Comparison of ENCODE assay signal across 8 cellular contexts in genomic region chr6:27591660-27592059, GRCh38.
DNase-seq lines count a peak whose midpoint lies in the region; ATAC-seq, FAIRE-seq and TF ChIP-seq lines count a peak whose summit lies in the region.

No MANE protein-coding gene starts in this region.

- intact Hi-C loops in posterior vena cava (cut with DNase I) (no loop called here), spleen (cut with DNase I; ENCODE audit: low total_unique reads) (no loop called here)

- TF ChIP-seq POLR2A in spleen (IDR thresholded peaks at IDR 0.05): no peak

- no peak overlapping the region for H3K27ac ChIP-seq in keratinocyte (ENCODE audit: control insufficient read depth, insufficient read depth, low read length)
- H3K27ac ChIP-seq in spleen: no peak overlapping the region

- H3K4me1 ChIP-seq in keratinocyte (ENCODE audit: control insufficient read depth, extremely low read depth, insufficient read depth, low read length) (peaks cover 5% of the 10 kb centered on the region), spleen (peaks cover 0 to 16% (median 10%) of the 10 kb centered on the region in 6 donors)

- no peak overlapping the region for H3K9ac ChIP-seq in keratinocyte (ENCODE audit: control insufficient read depth, extremely low read depth, insufficient read depth, low read length)

- peak; percentile 38 for ATAC-seq in SK-N-SH treated with all-trans-retinoic acid at 6 μM for 48 hours

- no peaks in the 10 kb centered on the region for H4K20me1 ChIP-seq in keratinocyte (ENCODE audit: control insufficient read depth, extremely low read depth, insufficient read depth, low read length)

- DNase-seq in ELF-1 (ENCODE audit: low read depth, low spot score) (peak; percentile 74), HUDEP-2 (lab: John Stamatoyannopoulos, UW; ENCODE audit: unreplicated experiment in 76 of 76) (peak in 49 of 76 experiments; percentile 15 to 85 (median 63)), keratinocyte (ENCODE audit: low read depth, low spot score) (no peak), posterior vena cava (ENCODE audit: low spot score) (no peak), urothelium cell line (ENCODE audit: low spot score) (no peak), spleen (no peak)
- DNase-seq in activated CD8-positive, alpha-beta memory T cell treated with anti-CD3 and anti-CD28 coated beads for 24 hours: no peak

- no peaks in the 10 kb centered on the region for H3K27me3 ChIP-seq in keratinocyte (ENCODE audit: control insufficient read depth, extremely low read depth, insufficient read depth, low read length)
- H3K27me3 ChIP-seq in spleen (replicated peaks in 1 of 7): peaks cover 8 to 97% (median 56%) of the 10 kb centered on the region in 7 donors

- FAIRE-seq in keratinocyte (lab: Jason Lieb, UNC): peak; percentile 62
- no peak for FAIRE-seq in urothelium cell line (lab: Jason Lieb, UNC)

- no peaks in the 10 kb centered on the region for H3K9me1 ChIP-seq in keratinocyte (ENCODE audit: control insufficient read depth, extremely low read depth, insufficient read depth, low read length)

- H3K4me3 ChIP-seq in keratinocyte (ENCODE audit: control insufficient read depth in 2 of 3, extremely low read depth in 1 of 3, insufficient read depth in 2 of 3, low read depth in 1 of 3, low read length in 3 of 3) (peak overlapping the region; percentile 41 to 78 (median 65)), spleen (no peak overlapping the region)

- 19 to 25% (median 21%) methylated on average over 8 of the region's 8 CpGs for WGBS in spleen, 5 donors

- H3K79me2 ChIP-seq in keratinocyte (ENCODE audit: control insufficient read depth, insufficient read depth, low read length): no peaks in the 10 kb centered on the region

- dilution Hi-C loops in keratinocyte (cut with MboI; ENCODE audit: extremely low pct_ligation_motif_present, low sequenced_read_pairs): no loop called here

- peak overlapping the region; percentile 87 for H3K4me2 ChIP-seq in keratinocyte (ENCODE audit: control insufficient read depth, extremely low read depth, insufficient read depth, low read depth, low read length)

- H3K9me3 ChIP-seq in keratinocyte (ENCODE audit: control insufficient read depth, low read depth, low read length) (no peaks in the 10 kb centered on the region), spleen (peaks cover 0 to 4% (median 0%) of the 10 kb centered on the region in 8 donors)

- no peak overlapping the region for H2AFZ ChIP-seq in keratinocyte (ENCODE audit: control insufficient read depth, low read length)

- no peaks in the 10 kb centered on the region for H3K36me3 ChIP-seq in keratinocyte (ENCODE audit: control insufficient read depth in 2 of 2, extremely low read depth in 1 of 2, insufficient read depth in 2 of 2, low read length in 2 of 2)
- no peaks in the 10 kb centered on the region for H3K36me3 ChIP-seq in spleen

- TF ChIP-seq CTCF in keratinocyte (optimal IDR thresholded peaks at IDR 0.05 in 1 of 3, IDR thresholded peaks at IDR 0.05 in 1 of 3, conservative IDR thresholded peaks at IDR 0.05 in 1 of 3; ENCODE audit: extremely low read depth in 1 of 3, insufficient read depth in 2 of 3, low read length in 3 of 3) (no peak), spleen (IDR thresholded peaks at IDR 0.05 in 8 of 11, conservative IDR thresholded peaks at IDR 0.05 in 3 of 11) (no peak)

TF ChIP-seq in SK-N-SH treated with all-trans-retinoic acid at 6 μM for 48 hours, 23 proteins besides CTCF, POLR2A, EP300 and RAD21:
- TF ChIP-seq ESRRG (CRISPR knock-in tag; IDR thresholded peaks at IDR 0.05) (no peak), TSHZ2 (CRISPR knock-in tag; IDR thresholded peaks at IDR 0.05) (no peak), POU6F1 (CRISPR knock-in tag; IDR thresholded peaks at IDR 0.05; ENCODE audit: borderline replicate concordance, low read depth) (no peak), ARNTL (CRISPR knock-in tag; IDR thresholded peaks at IDR 0.05; ENCODE audit: borderline replicate concordance, low read depth) (no peak), ZNF8 (CRISPR knock-in tag; IDR thresholded peaks at IDR 0.05) (no peak), PPARA (CRISPR knock-in tag; IDR thresholded peaks at IDR 0.05; ENCODE audit: borderline replicate concordance) (no peak), PATZ1 (CRISPR knock-in tag; IDR thresholded peaks at IDR 0.05; ENCODE audit: borderline replicate concordance) (no peak), ZNF565 (CRISPR knock-in tag; conservative IDR thresholded peaks at IDR 0.05; ENCODE audit: low read depth) (no peak), TCF4 (CRISPR knock-in tag; IDR thresholded peaks at IDR 0.05; ENCODE audit: borderline replicate concordance) (no peak), ZFP30 (CRISPR knock-in tag; IDR thresholded peaks at IDR 0.05) (no peak), CREB5 (CRISPR knock-in tag; IDR thresholded peaks at IDR 0.05; ENCODE audit: low read depth) (no peak), OSR1 (CRISPR knock-in tag; IDR thresholded peaks at IDR 0.05) (no peak), ZC3H10 (CRISPR knock-in tag; IDR thresholded peaks at IDR 0.05) (no peak), RARB (CRISPR knock-in tag; IDR thresholded peaks at IDR 0.05) (no peak), SNAI2 (CRISPR knock-in tag; IDR thresholded peaks at IDR 0.05) (no peak)

Comparison
In these comparisons a context has a peak if more than half of its experiments do, and no peak if none do; other contexts are left out.
1. DNase-seq: peak in ELF-1 (single experiment) and HUDEP-2 (49 of 76); none in keratinocyte (single experiment), posterior vena cava (single experiment), urothelium cell line (single experiment), activated CD8-positive, alpha-beta memory T cell treated with anti-CD3 and anti-CD28 coated beads for 24 hours (single experiment) and spleen (single experiment).
2. H3K4me3 ChIP-seq: peak in keratinocyte (3 of 3); none in spleen (0 of 8).